Comparison of ENCODE assay signal across 8 cellular contexts in genomic region chr2:20013061-20013721, GRCh38. TPM values are rescaled to one million over a fixed set of nuclear protein-coding genes. Genes with fewer than 3 reads are reported as not detected.
DNase-seq lines count a peak whose midpoint lies in the region; ATAC-seq and TF ChIP-seq lines count a peak whose summit lies in the region.

No MANE protein-coding gene starts in this region.

- ATAC-seq in sciatic nerve (peak; percentile 67), HG02870 (IDR thresholded peaks at IDR 0.05; ENCODE audit: unreplicated experiment) (no peak), HG03460 (IDR thresholded peaks at IDR 0.05; ENCODE audit: unreplicated experiment) (no peak), HG03097 (IDR thresholded peaks at IDR 0.05; ENCODE audit: low FRiP score, unreplicated experiment) (no peak)

- peak overlapping the region; percentile 52 for H3K4me3 Mint-ChIP-seq in activated T-helper 1 cell treated with anti-CD3 and anti-CD28 coated beads, Interleukin-12 subunit alpha, Interleukin-12 subunit beta, Interleukin-2, Interleukin-4 antibody, amounts not matched to agents 30 ng/mL and 10 ng/mL and 1 ng/mL, durations not matched to agents 14 hours and 24 hours and 36 hours

- H3K36me3 ChIP-seq in H7 (replicated peaks; ENCODE audit: control insufficient read depth, insufficient read depth, low read length) (no peaks in the 10 kb centered on the region), left ventricle myocardium inferior (no peaks in the 10 kb centered on the region)

- no peak overlapping the region for H3K27ac Mint-ChIP-seq in activated T-helper 1 cell treated with anti-CD3 and anti-CD28 coated beads, Interleukin-12 subunit alpha, Interleukin-12 subunit beta, Interleukin-2, Interleukin-4 antibody, amounts not matched to agents 30 ng/mL and 10 ng/mL and 1 ng/mL, durations not matched to agents 14 hours and 24 hours and 36 hours

- no peaks in the 10 kb centered on the region for H3K4me1 Mint-ChIP-seq in activated T-helper 1 cell treated with anti-CD3 and anti-CD28 coated beads, Interleukin-12 subunit alpha, Interleukin-12 subunit beta, Interleukin-2, Interleukin-4 antibody, amounts not matched to agents 30 ng/mL and 10 ng/mL and 1 ng/mL, durations not matched to agents 14 hours and 24 hours and 36 hours (ENCODE audit: low read depth)

- TF ChIP-seq CTCF in left ventricle myocardium inferior (IDR thresholded peaks at IDR 0.05; ENCODE audit: borderline replicate concordance): no peak

- peaks cover 16% of the 10 kb centered on the region for H3K4me1 ChIP-seq in left ventricle myocardium inferior

- DNase-seq in H7 (peak; percentile 43), left ventricle myocardium inferior (no peak), sciatic nerve (ENCODE audit: low spot score) (no peak), anterior cingulate cortex (lab: John Stamatoyannopoulos, UW) (no peak)
- no peak for DNase-seq in activated T-helper 1 cell treated with anti-CD3 and anti-CD28 coated beads, Interleukin-12 subunit alpha, Interleukin-12 subunit beta, Interleukin-2, Interleukin-4 antibody, amounts not matched to agents 30 ng/mL and 10 ng/mL and 1 ng/mL, durations not matched to agents 14 hours and 24 hours and 36 hours (ENCODE audit: low spot score)

- H3K27me3 ChIP-seq in H7 (ENCODE audit: control insufficient read depth, insufficient read depth, low read length): peaks cover 20% of the 10 kb centered on the region
- peaks cover 38% of the 10 kb centered on the region for H3K27me3 ChIP-seq in left ventricle myocardium inferior (ENCODE audit: low read depth)

- H3K27ac ChIP-seq in left ventricle myocardium inferior (replicated peaks): peak overlapping the region; percentile 50

- intact Hi-C loops in activated T-helper 1 cell treated with anti-CD3 and anti-CD28 coated beads, Interleukin-12 subunit alpha, Interleukin-12 subunit beta, Interleukin-2, Interleukin-4 antibody, amounts not matched to agents 30 ng/mL and 10 ng/mL and 1 ng/mL, durations not matched to agents 14 hours and 24 hours and 36 hours (cut with micrococcal nuclease): no loop called here
- intact Hi-C loops in left ventricle myocardium inferior (cut with micrococcal nuclease) (no loop called here), sciatic nerve (cut with DNase I) (loop anchor here (5.0 kb wide), 1 partner anchor 89 kb away; no protein-coding TSS in a partner anchor)

- peaks cover 64% of the 10 kb centered on the region for H3K27me3 Mint-ChIP-seq in activated T-helper 1 cell treated with anti-CD3 and anti-CD28 coated beads, Interleukin-12 subunit alpha, Interleukin-12 subunit beta, Interleukin-2, Interleukin-4 antibody, amounts not matched to agents 30 ng/mL and 10 ng/mL and 1 ng/mL, durations not matched to agents 14 hours and 24 hours and 36 hours (ENCODE audit: insufficient read depth)

- peaks cover 10% of the 10 kb centered on the region for H3K9me3 ChIP-seq in left ventricle myocardium inferior (replicated peaks)

- no peaks in the 10 kb centered on the region for H3K36me3 Mint-ChIP-seq in activated T-helper 1 cell treated with anti-CD3 and anti-CD28 coated beads, Interleukin-12 subunit alpha, Interleukin-12 subunit beta, Interleukin-2, Interleukin-4 antibody, amounts not matched to agents 30 ng/mL and 10 ng/mL and 1 ng/mL, durations not matched to agents 14 hours and 24 hours and 36 hours (ENCODE audit: low read depth)

- H3K4me3 ChIP-seq in H7 (ENCODE audit: insufficient read depth, low read depth, low read length) (peak overlapping the region; percentile 51), left ventricle myocardium inferior (peak overlapping the region; percentile 66)

- no peaks in the 10 kb centered on the region for H3K9me3 Mint-ChIP-seq in activated T-helper 1 cell treated with anti-CD3 and anti-CD28 coated beads, Interleukin-12 subunit alpha, Interleukin-12 subunit beta, Interleukin-2, Interleukin-4 antibody, amounts not matched to agents 30 ng/mL and 10 ng/mL and 1 ng/mL, durations not matched to agents 14 hours and 24 hours and 36 hours

RNA-seq across cellular contexts. Expression of gene MATN3, which starts 0.7 kb away (rescaled TPM):
- total RNA-seq in H7 (2014; rRNA removed; shearing (Covaris generic)): 1.8 and 3.6 TPM in 2 replicates
- total RNA-seq in activated T-helper 1 cell treated with anti-CD3 and anti-CD28 coated beads, Interleukin-12 subunit alpha, Interleukin-12 subunit beta, Interleukin-2, Interleukin-4 antibody, amounts not matched to agents 30 ng/mL and 10 ng/mL and 1 ng/mL, durations not matched to agents 14 hours and 24 hours and 36 hours: not detected in 2 replicates
- total RNA-seq in left ventricle myocardium inferior: 0.22 TPM
- total RNA-seq in sciatic nerve: 8.8 TPM

RNA-seq across cellular contexts. Expression of gene WDR35, which starts 23.3 kb away (rescaled TPM):
- total RNA-seq in H7 (2014; rRNA removed; shearing (Covaris generic)): 12.4 and 15.4 TPM in 2 replicates
- total RNA-seq in activated T-helper 1 cell treated with anti-CD3 and anti-CD28 coated beads, Interleukin-12 subunit alpha, Interleukin-12 subunit beta, Interleukin-2, Interleukin-4 antibody, amounts not matched to agents 30 ng/mL and 10 ng/mL and 1 ng/mL, durations not matched to agents 14 hours and 24 hours and 36 hours: 7.7 and 7.8 TPM in 2 replicates
- total RNA-seq in left ventricle myocardium inferior (4.8 TPM), sciatic nerve (16.4 TPM)

RNA-seq across cellular contexts. Expression of gene LAPTM4A, which starts 38.2 kb away (rescaled TPM):
- 94.1 and 122 TPM in 2 replicates for total RNA-seq in H7 (2014; rRNA removed; shearing (Covaris generic))
- 25.5 and 29.1 TPM in 2 replicates for total RNA-seq in activated T-helper 1 cell treated with anti-CD3 and anti-CD28 coated beads, Interleukin-12 subunit alpha, Interleukin-12 subunit beta, Interleukin-2, Interleukin-4 antibody, amounts not matched to agents 30 ng/mL and 10 ng/mL and 1 ng/mL, durations not matched to agents 14 hours and 24 hours and 36 hours
- total RNA-seq in left ventricle myocardium inferior (201 TPM), sciatic nerve (253 TPM)
